ENCODE assay signal across 24 cellular contexts in genomic region chr4:82473621-82474164, GRCh38.
"Had no signal": no experiment of that assay in that cellular context is flagged by ENCODE, and none has a peak within 500 bp of the region (broad histone marks: within the 10 kb centered on the region; RNA-seq: fewer than 3 reads in every experiment).

No MANE protein-coding gene starts in this region.

- H3K4me1 Mint-ChIP-seq: stimulated activated memory B cell treated with anti-CD40 and anti-IgM and Interleukin-4, amounts not matched to agents 10 μg/mL and 1 μg/mL and 100 μg/mL, for 72 hours; stimulated activated naive CD8-positive, alpha-beta T cell treated with anti-CD3 and anti-CD28 coated beads, Interleukin-15, amount 100 ng/mL, for 72 hours had no signal

- FAIRE-seq: urothelium cell line had no signal

- H3K4me2 ChIP-seq: smooth muscle cell had no signal

- H3K27me3 ChIP-seq: heart left ventricle, neutrophil, right atrium auricular region, right lobe of liver, tibial nerve, upper lobe of right lung had no signal

- H3K9ac ChIP-seq: parathyroid adenoma had no signal

- H3K4me1 ChIP-seq: parathyroid adenoma, right atrium auricular region, right lobe of liver, upper lobe of right lung had no signal

- H3K9me3 Mint-ChIP-seq: naive thymus-derived CD8-positive, alpha-beta T cell; nephron; stimulated activated memory B cell treated with anti-CD40 and anti-IgM and Interleukin-4, amounts not matched to agents 10 μg/mL and 1 μg/mL and 100 μg/mL, for 72 hours; stimulated activated naive CD8-positive, alpha-beta T cell treated with anti-CD3 and anti-CD28 coated beads, Interleukin-15, amount 100 ng/mL, for 72 hours had no signal

- H3K9me3 ChIP-seq: heart left ventricle, left ventricle myocardium inferior, neutrophil, right atrium auricular region, right lobe of liver, tibial nerve, upper lobe of right lung had no signal

- DNase-seq: heart left ventricle; islet precursor cell; left ventricle myocardium inferior; naive thymus-derived CD8-positive, alpha-beta T cell; occipital lobe; right lobe of liver; stimulated activated CD4-positive, alpha-beta T cell treated with anti-CD3 and anti-CD28 coated beads, Interleukin-1b, Interleukin-23, amount 100 ng/mL, for 48 hours; stimulated activated CD4-positive, alpha-beta T cell treated with anti-CD3 and anti-CD28 coated beads, Interleukin-2, amount 100 ng/mL, for 48 hours; stimulated activated CD4-positive, alpha-beta T cell treated with anti-CD3 and anti-CD28 coated beads, Interleukin-4, amount 100 ng/mL, for 4 hours; stimulated activated CD8-positive, alpha-beta memory T cell treated with anti-CD3 and anti-CD28 coated beads, Interleukin-4, amount 100 ng/mL, for 48 hours; stimulated activated naive CD4-positive, alpha-beta T cell treated with Interleukin-2 at 50 U/mL for 16 hours; stimulated activated naive CD8-positive, alpha-beta T cell treated with anti-CD3 and anti-CD28 coated beads, Interleukin-15, amount 100 ng/mL, for 72 hours; substantia nigra; upper lobe of right lung had no signal

- H3K4me3 Mint-ChIP-seq: naive thymus-derived CD8-positive, alpha-beta T cell; nephron; neural crest cell; stimulated activated memory B cell treated with anti-CD40 and anti-IgM and Interleukin-4, amounts not matched to agents 10 μg/mL and 1 μg/mL and 100 μg/mL, for 72 hours; stimulated activated naive CD8-positive, alpha-beta T cell treated with anti-CD3 and anti-CD28 coated beads, Interleukin-15, amount 100 ng/mL, for 72 hours had no signal

- H3K36me3 ChIP-seq: heart left ventricle, left ventricle myocardium inferior, neutrophil, right atrium auricular region, right lobe of liver, tibial nerve, upper lobe of right lung had no signal

- H3K4me3 ChIP-seq: heart left ventricle, left ventricle myocardium inferior, lung, right atrium auricular region, right lobe of liver, smooth muscle cell, tibial nerve, upper lobe of right lung had no signal

- H3K27ac Mint-ChIP-seq: naive thymus-derived CD8-positive, alpha-beta T cell; nephron; stimulated activated memory B cell treated with anti-CD40 and anti-IgM and Interleukin-4, amounts not matched to agents 10 μg/mL and 1 μg/mL and 100 μg/mL, for 72 hours; stimulated activated naive CD8-positive, alpha-beta T cell treated with anti-CD3 and anti-CD28 coated beads, Interleukin-15, amount 100 ng/mL, for 72 hours had no signal

- H2AFZ ChIP-seq: parathyroid adenoma had no signal

- H3K27ac ChIP-seq: heart left ventricle, left ventricle myocardium inferior, neutrophil, parathyroid adenoma, right atrium auricular region, right lobe of liver, tibial nerve, upper lobe of right lung had no signal

- H3K79me2 ChIP-seq: parathyroid adenoma had no signal

- H3K27me3 Mint-ChIP-seq: naive thymus-derived CD8-positive, alpha-beta T cell; stimulated activated memory B cell treated with anti-CD40 and anti-IgM and Interleukin-4, amounts not matched to agents 10 μg/mL and 1 μg/mL and 100 μg/mL, for 72 hours; stimulated activated naive CD8-positive, alpha-beta T cell treated with anti-CD3 and anti-CD28 coated beads, Interleukin-15, amount 100 ng/mL, for 72 hours had no signal
